15 cellular contexts compared by ENCODE assay signal in the genomic region with DNA sequence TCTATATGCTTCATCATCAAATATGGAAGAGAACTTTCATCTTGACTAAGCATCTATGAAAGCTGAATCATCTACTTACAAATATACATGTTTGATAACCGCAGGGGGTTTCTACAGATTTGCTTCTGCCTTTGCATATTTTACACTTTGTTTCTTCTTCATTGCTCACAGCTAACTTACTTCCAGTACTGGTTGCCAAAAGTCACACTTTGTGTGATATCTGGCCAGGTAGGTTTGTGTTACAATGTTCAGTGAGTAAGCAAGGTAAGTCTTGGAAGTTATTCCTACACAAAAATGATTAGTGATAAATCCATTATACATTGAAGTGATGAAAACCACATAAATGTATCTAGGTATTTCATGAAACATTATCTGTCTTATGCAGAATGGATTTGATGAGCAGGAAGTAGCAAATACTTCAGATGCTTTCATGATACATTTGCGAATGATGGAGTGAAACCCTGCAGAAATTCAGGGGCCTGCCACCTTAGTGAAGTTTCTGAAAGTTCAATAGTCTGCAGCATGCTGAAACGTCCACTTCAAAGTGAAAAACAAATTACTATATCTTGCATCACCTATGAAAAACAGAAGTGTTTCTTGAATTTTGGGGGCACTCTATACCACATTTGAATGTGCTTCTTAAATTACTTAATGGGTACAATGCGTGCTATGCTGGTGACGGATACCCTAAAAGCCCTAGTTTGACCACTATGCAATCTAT.
A peak's percentile ranks its signal among the peaks of the same experiment; 100 is the strongest.
DNase-seq lines count a peak whose midpoint lies in the region; ATAC-seq and TF ChIP-seq lines count a peak whose summit lies in the region.
"Had no signal": no experiment of that assay in that cellular context is flagged by ENCODE, and none has a peak within 500 bp of the region (broad histone marks: within the 10 kb centered on the region; RNA-seq: fewer than 3 reads in every experiment).

No MANE protein-coding gene starts in this region.

- no peaks in the 10 kb centered on the region for H3K36me3 ChIP-seq in transverse colon
- H3K36me3 ChIP-seq in CD8-positive, alpha-beta memory T cell (ENCODE audit: insufficient read depth, low read length), result no peaks in the 10 kb centered on the region
- H3K36me3 ChIP-seq: ovary, tibial nerve had no signal

- POLR2A ChIA-PET in CD8-positive, alpha-beta memory T cell (lab: Charles Lee), result no interaction called here

- peak overlapping the region in 1 of 2 donors; percentile 39 for H3K4me3 Mint-ChIP-seq in activated T-cell treated with anti-CD3 and anti-CD28 coated beads, Interleukin-2, amount 50 U/mL, for 72 hours
- no peak overlapping the region for H3K4me3 Mint-ChIP-seq in activated T-cell treated with anti-CD3 and anti-CD28 coated beads, Interleukin-2, amount 50 U/mL, for 24 hours
- H3K4me3 Mint-ChIP-seq in stimulated activated naive CD8-positive, alpha-beta T cell treated with anti-CD3 and anti-CD28 coated beads, Interleukin-15, amount 100 ng/mL, for 72 hours, result no peak overlapping the region
- no peak overlapping the region for H3K4me3 Mint-ChIP-seq in CD8-positive, alpha-beta memory T cell
- H3K4me3 Mint-ChIP-seq: T-helper 2 cell treated with Interferon-gamma antibody and Interleukin-4, amounts not matched to agents 5 μg/mL and 100 μg/mL, for 36 hours had no signal

- H3K27ac Mint-ChIP-seq in activated T-cell treated with anti-CD3 and anti-CD28 coated beads, Interleukin-2, amount 50 U/mL, for 72 hours, result peak overlapping the region; percentile 54
- H3K27ac Mint-ChIP-seq in activated T-cell treated with anti-CD3 and anti-CD28 coated beads, Interleukin-2, amount 50 U/mL, for 24 hours, result no peak overlapping the region
- H3K27ac Mint-ChIP-seq in stimulated activated naive CD8-positive, alpha-beta T cell treated with anti-CD3 and anti-CD28 coated beads, Interleukin-15, amount 100 ng/mL, for 72 hours, result no peak overlapping the region
- no peak overlapping the region for H3K27ac Mint-ChIP-seq in CD8-positive, alpha-beta memory T cell

- no peak for TF ChIP-seq POLR2A in transverse colon (IDR thresholded peaks at IDR 0.05)

- no peaks in the 10 kb centered on the region for H3K9me3 Mint-ChIP-seq in activated T-cell treated with anti-CD3 and anti-CD28 coated beads, Interleukin-2, amount 50 U/mL, for 72 hours
- no peaks in the 10 kb centered on the region for H3K9me3 Mint-ChIP-seq in activated T-cell treated with anti-CD3 and anti-CD28 coated beads, Interleukin-2, amount 50 U/mL, for 24 hours
- H3K9me3 Mint-ChIP-seq in stimulated activated naive CD8-positive, alpha-beta T cell treated with anti-CD3 and anti-CD28 coated beads, Interleukin-15, amount 100 ng/mL, for 72 hours, result no peaks in the 10 kb centered on the region
- no peaks in the 10 kb centered on the region for H3K9me3 Mint-ChIP-seq in CD8-positive, alpha-beta memory T cell
- H3K9me3 Mint-ChIP-seq: T-helper 2 cell treated with Interferon-gamma antibody and Interleukin-4, amounts not matched to agents 5 μg/mL and 100 μg/mL, for 36 hours had no signal

- in situ Hi-C loops in transverse colon (cut with MboI; ENCODE audit: low pct_ligation_motif_present in 1 of 4, low pct_unique_long_range_greater_than_20kb in 1 of 4, low sequenced_read_pairs in 3 of 4), result no loop called here

- CTCF ChIA-PET in CD8-positive, alpha-beta memory T cell (lab: Charles Lee), result no interaction called here

- no peaks in the 10 kb centered on the region for H3K4me1 ChIP-seq in transverse colon
- H3K4me1 ChIP-seq in CD8-positive, alpha-beta memory T cell (ENCODE audit: insufficient read depth, low read length), result no peaks in the 10 kb centered on the region
- H3K4me1 ChIP-seq: tibial nerve had no signal

- peaks cover 15% of the 10 kb centered on the region for H3K4me1 Mint-ChIP-seq in activated T-cell treated with anti-CD3 and anti-CD28 coated beads, Interleukin-2, amount 50 U/mL, for 72 hours (ENCODE audit: low read depth)
- peaks cover 15% of the 10 kb centered on the region for H3K4me1 Mint-ChIP-seq in activated T-cell treated with anti-CD3 and anti-CD28 coated beads, Interleukin-2, amount 50 U/mL, for 24 hours (ENCODE audit: low read depth)
- H3K4me1 Mint-ChIP-seq in stimulated activated naive CD8-positive, alpha-beta T cell treated with anti-CD3 and anti-CD28 coated beads, Interleukin-15, amount 100 ng/mL, for 72 hours, result no peaks in the 10 kb centered on the region
- peaks cover 0 to 5% (median 0%) of the 10 kb centered on the region in 3 donors for H3K4me1 Mint-ChIP-seq in CD8-positive, alpha-beta memory T cell

- H3K9me3 ChIP-seq in transverse colon, result no peaks in the 10 kb centered on the region
- H3K9me3 ChIP-seq in CD8-positive, alpha-beta memory T cell (ENCODE audit: low read length), result no peaks in the 10 kb centered on the region
- H3K9me3 ChIP-seq: ovary, tibial nerve had no signal

- no peak for TF ChIP-seq EP300 in transverse colon (IDR thresholded peaks at IDR 0.05; ENCODE audit: low read depth)

- H3K36me3 Mint-ChIP-seq in activated T-cell treated with anti-CD3 and anti-CD28 coated beads, Interleukin-2, amount 50 U/mL, for 72 hours (ENCODE audit: insufficient read depth in 2 of 2), result no peaks in the 10 kb centered on the region
- H3K36me3 Mint-ChIP-seq in activated T-cell treated with anti-CD3 and anti-CD28 coated beads, Interleukin-2, amount 50 U/mL, for 24 hours (ENCODE audit: low read depth), result no peaks in the 10 kb centered on the region
- H3K36me3 Mint-ChIP-seq in CD8-positive, alpha-beta memory T cell, result no peaks in the 10 kb centered on the region

- peak in 1 of 2 donors; percentile 5 for DNase-seq in activated T-cell treated with anti-CD3 and anti-CD28 coated beads, Interleukin-2, amount 50 U/mL, for 72 hours
- DNase-seq in activated T-cell treated with anti-CD3 and anti-CD28 coated beads, Interleukin-2, amount 50 U/mL, for 24 hours, result no peak
- DNase-seq in transverse colon (no peak), NCI-H2081 (lab: John Stamatoyannopoulos, UW) (no peak)
- no peak for DNase-seq in stimulated activated naive CD8-positive, alpha-beta T cell treated with anti-CD3 and anti-CD28 coated beads, Interleukin-15, amount 100 ng/mL, for 72 hours
- DNase-seq in CD8-positive, alpha-beta memory T cell, result no peak
- DNase-seq: ACHN; activated T-cell treated with anti-CD3 and anti-CD28 coated beads, Interleukin-2, amount 50 U/mL, for 48 hours; EL; NCI-H1417 treated with DMSO at 0.1 percent for 48 hours; ovary had no signal

- no peak overlapping the region for H3K4me3 ChIP-seq in transverse colon
- no peak overlapping the region for H3K4me3 ChIP-seq in CD8-positive, alpha-beta memory T cell (ENCODE audit: low read length)
- H3K4me3 ChIP-seq: ovary, tibial nerve had no signal

- TF ChIP-seq CTCF in transverse colon (IDR thresholded peaks at IDR 0.05), result no peak

- H3K27me3 Mint-ChIP-seq in activated T-cell treated with anti-CD3 and anti-CD28 coated beads, Interleukin-2, amount 50 U/mL, for 72 hours (ENCODE audit: low read depth), result no peaks in the 10 kb centered on the region
- peaks cover 5% of the 10 kb centered on the region for H3K27me3 Mint-ChIP-seq in activated T-cell treated with anti-CD3 and anti-CD28 coated beads, Interleukin-2, amount 50 U/mL, for 24 hours
- no peaks in the 10 kb centered on the region for H3K27me3 Mint-ChIP-seq in stimulated activated naive CD8-positive, alpha-beta T cell treated with anti-CD3 and anti-CD28 coated beads, Interleukin-15, amount 100 ng/mL, for 72 hours
- H3K27me3 Mint-ChIP-seq in CD8-positive, alpha-beta memory T cell, result peaks cover 4 to 15% of the 10 kb centered on the region in 2 donors

- H3K27ac ChIP-seq in transverse colon, result no peak overlapping the region
- H3K27ac ChIP-seq in CD8-positive, alpha-beta memory T cell (ENCODE audit: low read depth, low read length), result no peak overlapping the region
- H3K27ac ChIP-seq: ovary, tibial nerve had no signal

- intact Hi-C loops in transverse colon (cut with DNase I; ENCODE audit: low total_unique reads), result no loop called here

- no peaks in the 10 kb centered on the region for H3K27me3 ChIP-seq in transverse colon
- no peaks in the 10 kb centered on the region for H3K27me3 ChIP-seq in CD8-positive, alpha-beta memory T cell (ENCODE audit: insufficient read depth, low read length, poor library complexity, severe bottlenecking)
- H3K27me3 ChIP-seq: ovary, tibial nerve had no signal

- 73 to 76% methylated on average over 5 of the region's 5 CpGs for WGBS in transverse colon (ENCODE audit: low coverage in 1 of 2), 2 donors

- peak; percentile 62 to 80 for ATAC-seq in activated T-cell treated with anti-CD3 and anti-CD28 coated beads, Interleukin-2, amount 50 U/mL, for 72 hours (replicated peaks in 1 of 2)
- ATAC-seq in GM21619 (IDR thresholded peaks at IDR 0.05; ENCODE audit: unreplicated experiment) (peak; percentile 88), HG03135 (IDR thresholded peaks at IDR 0.05; ENCODE audit: unreplicated experiment) (peak; percentile 68)
- no peak for ATAC-seq in stimulated activated naive CD8-positive, alpha-beta T cell treated with anti-CD3 and anti-CD28 coated beads, Interleukin-15, amount 100 ng/mL, for 72 hours
